In genomic region chr13:35164324-35164932, GRCh38 we compare ENCODE assay signal across 8 cellular contexts.
DNase-seq lines count a peak whose midpoint lies in the region; ATAC-seq and TF ChIP-seq lines count a peak whose summit lies in the region.

No MANE protein-coding gene starts in this region.

- TF ChIP-seq CTCF in lung (IDR thresholded peaks at IDR 0.05; ENCODE audit: control extremely low read depth, extremely low read depth) = peak; percentile 19

- ATAC-seq in GM21360 (IDR thresholded peaks at IDR 0.05; ENCODE audit: unreplicated experiment) = peak; percentile 57
- peak; percentile 72 for ATAC-seq in HG03457 (IDR thresholded peaks at IDR 0.05; ENCODE audit: unreplicated experiment)
- peak; percentile 79 for ATAC-seq in lung (ENCODE audit: insufficient read depth, low FRiP score)

- no peak overlapping the region for H3K4me3 ChIP-seq in lung

- peak; percentile 65 for DNase-seq in ELR (ENCODE audit: low read depth)
- peak; percentile 68 for DNase-seq in NCI-H748 (lab: John Stamatoyannopoulos, UW; ENCODE audit: unreplicated experiment)
- DNase-seq in cerebellar nuclear complex (lab: John Stamatoyannopoulos, UW) = peak; percentile 1 to 26
- DNase-seq in lung (ENCODE audit: low spot score) = no peak
- no peak for DNase-seq in T1000 (lab: John Stamatoyannopoulos, UW)
- no peak for DNase-seq in NCI-H128 (lab: John Stamatoyannopoulos, UW; ENCODE audit: unreplicated experiment)

- no peaks in the 10 kb centered on the region for H3K27me3 ChIP-seq in lung (ENCODE audit: control insufficient read depth, insufficient read depth)

- no peaks in the 10 kb centered on the region for H3K36me3 ChIP-seq in lung (ENCODE audit: control insufficient read depth in 2 of 2, insufficient read depth in 2 of 2, low read length in 2 of 2)

- no peaks in the 10 kb centered on the region for H3K4me1 ChIP-seq in lung (ENCODE audit: control insufficient read depth in 2 of 2, insufficient read depth in 2 of 2, low read length in 2 of 2)

- no peak overlapping the region for H3K27ac ChIP-seq in lung (ENCODE audit: low read depth in 1 of 2, low read length in 1 of 2)

- no peaks in the 10 kb centered on the region for H3K9me3 ChIP-seq in lung (ENCODE audit: control insufficient read depth in 2 of 2, insufficient read depth in 1 of 2, low read length in 1 of 2)

Comparison
In these comparisons a context has a peak if more than half of its experiments do, and no peak if none do; other contexts are left out.
1. DNase-seq: peak in ELR (single experiment), NCI-H748 (single experiment) and cerebellar nuclear complex (2 of 2); none in lung (single experiment), T1000 (single experiment) and NCI-H128 (single experiment).
2. Peak in every context shown above with its lines, with median percentiles within 50 percentile points of each other: ATAC-seq.